2 cellular contexts compared by ENCODE assay signal in the genomic region with DNA sequence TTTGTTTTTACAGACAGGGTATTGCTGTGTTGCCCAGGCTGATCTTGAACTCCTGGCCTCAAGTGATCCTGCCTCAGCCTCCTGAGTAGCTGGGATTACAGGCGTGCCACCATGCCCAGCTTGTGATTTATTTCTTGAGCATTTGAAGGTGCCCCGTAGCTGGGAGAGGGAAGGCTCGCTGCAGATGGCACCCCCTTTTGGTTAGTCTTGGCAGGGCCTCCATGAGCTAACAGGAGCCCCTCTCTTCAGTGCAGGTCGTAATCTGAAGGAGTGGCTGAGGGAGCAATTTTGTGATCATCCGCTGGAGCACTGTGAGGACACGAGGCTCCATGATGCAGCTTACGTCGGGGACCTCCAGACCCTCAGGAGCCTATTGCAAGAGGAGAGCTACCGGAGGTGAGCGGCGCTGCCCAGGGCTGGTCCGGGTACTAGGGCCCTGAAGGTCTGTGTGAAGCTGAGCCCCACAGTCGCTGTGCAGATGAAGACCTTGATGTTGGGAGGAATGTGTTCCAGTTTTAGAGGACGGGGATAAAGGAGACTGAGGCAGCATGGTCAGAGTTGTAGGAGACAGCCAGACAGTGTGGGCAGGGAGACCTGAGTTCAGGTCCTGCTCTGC.
TF ChIP-seq lines count a peak whose summit lies in the region.

No MANE protein-coding gene starts in this region.

TF ChIP-seq in SK-N-SH, 30 proteins besides CTCF, POLR2A, EP300 and RAD21 (continued from another document):
- TF ChIP-seq, protein P1, sequence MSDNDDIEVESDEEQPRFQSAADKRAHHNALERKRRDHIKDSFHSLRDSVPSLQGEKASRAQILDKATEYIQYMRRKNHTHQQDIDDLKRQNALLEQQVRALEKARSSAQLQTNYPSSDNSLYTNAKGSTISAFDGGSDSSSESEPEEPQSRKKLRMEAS (IDR thresholded peaks at IDR 0.05; ENCODE audit: low read depth), result no peak
- no peak for TF ChIP-seq CHD2 (IDR thresholded peaks at IDR 0.05; ENCODE audit: low read length, partially characterized antibody)
- TF ChIP-seq FOXM1 (IDR thresholded peaks at IDR 0.05; ENCODE audit: low read depth), result no peak
- TF ChIP-seq, protein P2, sequence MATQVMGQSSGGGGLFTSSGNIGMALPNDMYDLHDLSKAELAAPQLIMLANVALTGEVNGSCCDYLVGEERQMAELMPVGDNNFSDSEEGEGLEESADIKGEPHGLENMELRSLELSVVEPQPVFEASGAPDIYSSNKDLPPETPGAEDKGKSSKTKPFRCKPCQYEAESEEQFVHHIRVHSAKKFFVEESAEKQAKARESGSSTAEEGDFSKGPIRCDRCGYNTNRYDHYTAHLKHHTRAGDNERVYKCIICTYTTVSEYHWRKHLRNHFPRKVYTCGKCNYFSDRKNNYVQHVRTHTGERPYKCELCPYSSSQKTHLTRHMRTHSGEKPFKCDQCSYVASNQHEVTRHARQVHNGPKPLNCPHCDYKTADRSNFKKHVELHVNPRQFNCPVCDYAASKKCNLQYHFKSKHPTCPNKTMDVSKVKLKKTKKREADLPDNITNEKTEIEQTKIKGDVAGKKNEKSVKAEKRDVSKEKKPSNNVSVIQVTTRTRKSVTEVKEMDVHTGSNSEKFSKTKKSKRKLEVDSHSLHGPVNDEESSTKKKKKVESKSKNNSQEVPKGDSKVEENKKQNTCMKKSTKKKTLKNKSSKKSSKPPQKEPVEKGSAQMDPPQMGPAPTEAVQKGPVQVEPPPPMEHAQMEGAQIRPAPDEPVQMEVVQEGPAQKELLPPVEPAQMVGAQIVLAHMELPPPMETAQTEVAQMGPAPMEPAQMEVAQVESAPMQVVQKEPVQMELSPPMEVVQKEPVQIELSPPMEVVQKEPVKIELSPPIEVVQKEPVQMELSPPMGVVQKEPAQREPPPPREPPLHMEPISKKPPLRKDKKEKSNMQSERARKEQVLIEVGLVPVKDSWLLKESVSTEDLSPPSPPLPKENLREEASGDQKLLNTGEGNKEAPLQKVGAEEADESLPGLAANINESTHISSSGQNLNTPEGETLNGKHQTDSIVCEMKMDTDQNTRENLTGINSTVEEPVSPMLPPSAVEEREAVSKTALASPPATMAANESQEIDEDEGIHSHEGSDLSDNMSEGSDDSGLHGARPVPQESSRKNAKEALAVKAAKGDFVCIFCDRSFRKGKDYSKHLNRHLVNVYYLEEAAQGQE (IDR thresholded peaks at IDR 0.05; ENCODE audit: low read depth, low read length), result no peak
- TF ChIP-seq TEAD4 (IDR thresholded peaks at IDR 0.05; ENCODE audit: borderline replicate concordance, insufficient read depth), result no peak
- no peak for TF ChIP-seq GABPA (IDR thresholded peaks at IDR 0.05; ENCODE audit: low read depth)
- TF ChIP-seq JUND (IDR thresholded peaks at IDR 0.05), result no peak
- TF ChIP-seq, protein P3, sequence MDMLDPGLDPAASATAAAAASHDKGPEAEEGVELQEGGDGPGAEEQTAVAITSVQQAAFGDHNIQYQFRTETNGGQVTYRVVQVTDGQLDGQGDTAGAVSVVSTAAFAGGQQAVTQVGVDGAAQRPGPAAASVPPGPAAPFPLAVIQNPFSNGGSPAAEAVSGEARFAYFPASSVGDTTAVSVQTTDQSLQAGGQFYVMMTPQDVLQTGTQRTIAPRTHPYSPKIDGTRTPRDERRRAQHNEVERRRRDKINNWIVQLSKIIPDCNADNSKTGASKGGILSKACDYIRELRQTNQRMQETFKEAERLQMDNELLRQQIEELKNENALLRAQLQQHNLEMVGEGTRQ (IDR thresholded peaks at IDR 0.05; ENCODE audit: borderline replicate concordance, low read depth, low read length), result no peak

TF ChIP-seq in SK-N-SH treated with all-trans-retinoic acid at 6 μM for 48 hours, 23 proteins besides CTCF, POLR2A, EP300 and RAD21 (continued from another document):
- TF ChIP-seq, protein P4, sequence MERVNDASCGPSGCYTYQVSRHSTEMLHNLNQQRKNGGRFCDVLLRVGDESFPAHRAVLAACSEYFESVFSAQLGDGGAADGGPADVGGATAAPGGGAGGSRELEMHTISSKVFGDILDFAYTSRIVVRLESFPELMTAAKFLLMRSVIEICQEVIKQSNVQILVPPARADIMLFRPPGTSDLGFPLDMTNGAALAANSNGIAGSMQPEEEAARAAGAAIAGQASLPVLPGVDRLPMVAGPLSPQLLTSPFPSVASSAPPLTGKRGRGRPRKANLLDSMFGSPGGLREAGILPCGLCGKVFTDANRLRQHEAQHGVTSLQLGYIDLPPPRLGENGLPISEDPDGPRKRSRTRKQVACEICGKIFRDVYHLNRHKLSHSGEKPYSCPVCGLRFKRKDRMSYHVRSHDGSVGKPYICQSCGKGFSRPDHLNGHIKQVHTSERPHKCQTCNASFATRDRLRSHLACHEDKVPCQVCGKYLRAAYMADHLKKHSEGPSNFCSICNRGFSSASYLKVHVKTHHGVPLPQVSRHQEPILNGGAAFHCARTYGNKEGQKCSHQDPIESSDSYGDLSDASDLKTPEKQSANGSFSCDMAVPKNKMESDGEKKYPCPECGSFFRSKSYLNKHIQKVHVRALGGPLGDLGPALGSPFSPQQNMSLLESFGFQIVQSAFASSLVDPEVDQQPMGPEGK (CRISPR knock-in tag; IDR thresholded peaks at IDR 0.05; ENCODE audit: borderline replicate concordance), result no peak
- TF ChIP-seq, protein P5, sequence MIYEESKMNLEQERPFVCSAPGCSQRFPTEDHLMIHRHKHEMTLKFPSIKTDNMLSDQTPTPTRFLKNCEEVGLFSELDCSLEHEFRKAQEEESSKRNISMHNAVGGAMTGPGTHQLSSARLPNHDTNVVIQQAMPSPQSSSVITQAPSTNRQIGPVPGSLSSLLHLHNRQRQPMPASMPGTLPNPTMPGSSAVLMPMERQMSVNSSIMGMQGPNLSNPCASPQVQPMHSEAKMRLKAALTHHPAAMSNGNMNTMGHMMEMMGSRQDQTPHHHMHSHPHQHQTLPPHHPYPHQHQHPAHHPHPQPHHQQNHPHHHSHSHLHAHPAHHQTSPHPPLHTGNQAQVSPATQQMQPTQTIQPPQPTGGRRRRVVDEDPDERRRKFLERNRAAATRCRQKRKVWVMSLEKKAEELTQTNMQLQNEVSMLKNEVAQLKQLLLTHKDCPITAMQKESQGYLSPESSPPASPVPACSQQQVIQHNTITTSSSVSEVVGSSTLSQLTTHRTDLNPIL (CRISPR knock-in tag; IDR thresholded peaks at IDR 0.05; ENCODE audit: low read depth), result no peak
- TF ChIP-seq TCF4 (CRISPR knock-in tag; IDR thresholded peaks at IDR 0.05; ENCODE audit: borderline replicate concordance) (no peak), CSDC2 (CRISPR knock-in tag; IDR thresholded peaks at IDR 0.05) (no peak), ESRRG (CRISPR knock-in tag; IDR thresholded peaks at IDR 0.05) (no peak)
TF ChIP-seq in SK-N-SH treated with all-trans-retinoic acid at 6 μM for 48 hours: peak in this region for 0.
